ENCODE assay signal across 1 cellular context in genomic region chr21:36319767-36320420, GRCh38.
TF ChIP-seq lines count a peak whose summit lies in the region.

TSS of gene MORC3 (plus strand) at chr21:36320197. CDS start at chr21:36320265, 68 bp downstream.

TF ChIP-seq in HepG2, 621 proteins besides CTCF, POLR2A, EP300 and RAD21 (continued from another document):
- TF ChIP-seq, protein P1, sequence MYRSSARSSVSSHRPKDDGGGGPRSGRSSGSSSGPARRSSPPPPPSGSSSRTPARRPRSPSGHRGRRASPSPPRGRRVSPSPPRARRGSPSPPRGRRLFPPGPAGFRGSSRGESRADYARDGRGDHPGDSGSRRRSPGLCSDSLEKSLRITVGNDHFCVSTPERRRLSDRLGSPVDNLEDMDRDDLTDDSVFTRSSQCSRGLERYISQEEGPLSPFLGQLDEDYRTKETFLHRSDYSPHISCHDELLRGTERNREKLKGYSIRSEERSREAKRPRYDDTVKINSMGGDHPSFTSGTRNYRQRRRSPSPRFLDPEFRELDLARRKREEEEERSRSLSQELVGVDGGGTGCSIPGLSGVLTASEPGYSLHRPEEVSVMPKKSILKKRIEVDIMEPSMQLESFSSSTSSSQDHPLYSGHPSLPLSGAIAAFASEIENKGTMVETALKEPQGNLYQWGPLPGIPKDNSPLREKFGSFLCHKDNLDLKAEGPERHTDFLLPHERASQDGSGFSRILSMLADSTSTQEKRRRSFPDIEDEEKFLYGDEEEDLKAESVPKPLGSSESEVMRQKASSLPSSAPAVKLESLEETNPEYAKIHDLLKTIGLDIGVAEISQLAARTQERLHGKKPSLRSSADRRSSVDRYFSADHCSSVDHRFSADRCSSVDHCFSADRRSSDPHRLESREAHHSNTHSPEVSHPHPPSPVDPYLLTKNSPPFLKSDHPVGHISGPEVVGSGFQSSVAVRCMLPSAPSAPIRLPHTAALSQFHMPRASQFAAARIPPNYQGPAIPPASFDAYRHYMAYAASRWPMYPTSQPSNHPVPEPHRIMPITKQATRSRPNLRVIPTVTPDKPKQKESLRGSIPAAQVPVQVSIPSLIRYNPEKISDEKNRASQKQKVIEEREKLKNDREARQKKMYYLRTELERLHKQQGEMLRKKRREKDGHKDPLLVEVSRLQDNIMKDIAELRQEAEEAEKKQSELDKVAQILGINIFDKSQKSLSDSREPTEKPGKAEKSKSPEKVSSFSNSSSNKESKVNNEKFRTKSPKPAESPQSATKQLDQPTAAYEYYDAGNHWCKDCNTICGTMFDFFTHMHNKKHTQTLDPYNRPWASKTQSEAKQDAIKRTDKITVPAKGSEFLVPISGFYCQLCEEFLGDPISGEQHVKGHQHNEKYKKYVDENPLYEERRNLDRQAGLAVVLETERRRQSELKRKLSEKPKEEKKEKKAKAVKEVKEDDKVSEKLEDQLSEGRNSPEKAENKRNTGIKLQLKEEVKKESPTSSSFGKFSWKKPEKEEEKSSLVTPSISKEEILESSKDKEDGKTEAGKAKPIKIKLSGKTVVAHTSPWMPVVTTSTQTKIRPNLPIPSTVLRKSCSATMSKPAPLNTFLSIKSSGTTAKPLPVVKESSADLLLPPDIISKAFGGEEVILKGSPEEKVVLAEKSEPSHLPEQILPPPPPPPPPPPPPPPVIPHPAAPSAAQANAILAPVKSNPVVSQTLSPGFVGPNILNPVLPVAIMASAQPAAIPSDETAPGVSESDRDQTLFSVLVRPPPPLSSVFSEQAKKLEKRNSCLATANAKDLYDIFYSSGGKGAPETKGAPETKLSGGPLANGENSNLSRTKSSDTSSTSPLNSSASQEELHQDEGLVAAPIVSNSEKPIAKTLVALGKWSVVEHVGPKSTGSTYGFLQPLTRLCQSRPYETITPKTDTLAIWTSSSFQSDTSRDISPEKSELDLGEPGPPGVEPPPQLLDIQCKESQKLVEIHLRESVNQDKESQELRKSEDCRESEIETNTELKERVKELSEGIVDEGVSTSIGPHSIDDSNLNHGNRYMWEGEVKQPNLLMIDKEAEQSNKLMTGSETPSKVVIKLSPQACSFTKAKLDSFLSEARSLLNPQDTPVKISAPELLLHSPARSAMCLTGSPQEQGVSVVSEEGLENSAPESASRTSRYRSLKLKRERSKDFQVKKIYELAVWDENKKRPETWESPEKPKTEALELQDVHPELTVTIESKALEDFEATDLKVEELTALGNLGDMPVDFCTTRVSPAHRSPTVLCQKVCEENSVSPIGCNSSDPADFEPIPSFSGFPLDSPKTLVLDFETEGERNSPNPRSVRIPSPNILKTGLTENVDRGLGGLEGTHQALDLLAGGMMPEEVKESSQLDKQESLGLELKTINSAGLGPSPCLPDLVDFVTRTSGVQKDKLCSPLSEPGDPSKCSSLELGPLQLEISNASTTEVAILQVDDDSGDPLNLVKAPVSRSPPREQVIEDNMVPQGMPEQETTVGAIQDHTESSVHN (CRISPR knock-in tag; IDR thresholded peaks at IDR 0.05) = no peak
- TF ChIP-seq ATF7 (IDR thresholded peaks at IDR 0.05) (no peak), ATF7 (CRISPR knock-in tag; IDR thresholded peaks at IDR 0.05) (no peak), EED (CRISPR knock-in tag; IDR thresholded peaks at IDR 0.05) (peak; percentile 79; the same call in 1 of the 2 replicates), ZSCAN29 (CRISPR knock-in tag; conservative IDR thresholded peaks at IDR 0.05) (0 out of 2 replicates have a peak, but pooled peaks have one; percentile 33), ZNF407 (CRISPR knock-in tag; IDR thresholded peaks at IDR 0.05; ENCODE audit: not compliant biosample characterization) (peak; percentile 14), ZNF556 (CRISPR knock-in tag; IDR thresholded peaks at IDR 0.05; ENCODE audit: borderline replicate concordance) (0 out of 2 replicates have a peak, but pooled peaks have one; percentile 23), ZNF260 (CRISPR knock-in tag; IDR thresholded peaks at IDR 0.05; ENCODE audit: borderline replicate concordance, low read depth) (no peak), GATA4 (IDR thresholded peaks at IDR 0.05; ENCODE audit: borderline replicate concordance, low read depth) (peak; percentile 64; the same call in 1 of the 2 replicates), ZFP1 (CRISPR knock-in tag; IDR thresholded peaks at IDR 0.05) (0 out of 2 replicates have a peak, but pooled peaks have one; percentile 22), PPARG (CRISPR knock-in tag; conservative IDR thresholded peaks at IDR 0.05) (peak; percentile 16; the same call in 1 of the 2 replicates), ONECUT2 (CRISPR knock-in tag; IDR thresholded peaks at IDR 0.05) (no peak), HCFC1 (IDR thresholded peaks at IDR 0.05; ENCODE audit: low read depth, low read length) (peak; percentile 57), ZNF569 (CRISPR knock-in tag; IDR thresholded peaks at IDR 0.05; ENCODE audit: borderline replicate concordance) (0 out of 2 replicates have a peak, but pooled peaks have one; percentile 63), NFYC (CRISPR knock-in tag; IDR thresholded peaks at IDR 0.05) (peak; percentile 39)
- TF ChIP-seq, protein P2, sequence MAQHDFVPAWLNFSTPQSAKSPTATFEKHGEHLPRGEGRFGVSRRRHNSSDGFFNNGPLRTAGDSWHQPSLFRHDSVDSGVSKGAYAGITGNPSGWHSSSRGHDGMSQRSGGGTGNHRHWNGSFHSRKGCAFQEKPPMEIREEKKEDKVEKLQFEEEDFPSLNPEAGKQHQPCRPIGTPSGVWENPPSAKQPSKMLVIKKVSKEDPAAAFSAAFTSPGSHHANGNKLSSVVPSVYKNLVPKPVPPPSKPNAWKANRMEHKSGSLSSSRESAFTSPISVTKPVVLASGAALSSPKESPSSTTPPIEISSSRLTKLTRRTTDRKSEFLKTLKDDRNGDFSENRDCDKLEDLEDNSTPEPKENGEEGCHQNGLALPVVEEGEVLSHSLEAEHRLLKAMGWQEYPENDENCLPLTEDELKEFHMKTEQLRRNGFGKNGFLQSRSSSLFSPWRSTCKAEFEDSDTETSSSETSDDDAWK (CRISPR knock-in tag; IDR thresholded peaks at IDR 0.05) = no peak
- TF ChIP-seq, protein P3, sequence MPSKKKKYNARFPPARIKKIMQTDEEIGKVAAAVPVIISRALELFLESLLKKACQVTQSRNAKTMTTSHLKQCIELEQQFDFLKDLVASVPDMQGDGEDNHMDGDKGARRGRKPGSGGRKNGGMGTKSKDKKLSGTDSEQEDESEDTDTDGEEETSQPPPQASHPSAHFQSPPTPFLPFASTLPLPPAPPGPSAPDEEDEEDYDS (CRISPR knock-in tag; IDR thresholded peaks at IDR 0.05) = peak; percentile 78
- TF ChIP-seq, protein P4, sequence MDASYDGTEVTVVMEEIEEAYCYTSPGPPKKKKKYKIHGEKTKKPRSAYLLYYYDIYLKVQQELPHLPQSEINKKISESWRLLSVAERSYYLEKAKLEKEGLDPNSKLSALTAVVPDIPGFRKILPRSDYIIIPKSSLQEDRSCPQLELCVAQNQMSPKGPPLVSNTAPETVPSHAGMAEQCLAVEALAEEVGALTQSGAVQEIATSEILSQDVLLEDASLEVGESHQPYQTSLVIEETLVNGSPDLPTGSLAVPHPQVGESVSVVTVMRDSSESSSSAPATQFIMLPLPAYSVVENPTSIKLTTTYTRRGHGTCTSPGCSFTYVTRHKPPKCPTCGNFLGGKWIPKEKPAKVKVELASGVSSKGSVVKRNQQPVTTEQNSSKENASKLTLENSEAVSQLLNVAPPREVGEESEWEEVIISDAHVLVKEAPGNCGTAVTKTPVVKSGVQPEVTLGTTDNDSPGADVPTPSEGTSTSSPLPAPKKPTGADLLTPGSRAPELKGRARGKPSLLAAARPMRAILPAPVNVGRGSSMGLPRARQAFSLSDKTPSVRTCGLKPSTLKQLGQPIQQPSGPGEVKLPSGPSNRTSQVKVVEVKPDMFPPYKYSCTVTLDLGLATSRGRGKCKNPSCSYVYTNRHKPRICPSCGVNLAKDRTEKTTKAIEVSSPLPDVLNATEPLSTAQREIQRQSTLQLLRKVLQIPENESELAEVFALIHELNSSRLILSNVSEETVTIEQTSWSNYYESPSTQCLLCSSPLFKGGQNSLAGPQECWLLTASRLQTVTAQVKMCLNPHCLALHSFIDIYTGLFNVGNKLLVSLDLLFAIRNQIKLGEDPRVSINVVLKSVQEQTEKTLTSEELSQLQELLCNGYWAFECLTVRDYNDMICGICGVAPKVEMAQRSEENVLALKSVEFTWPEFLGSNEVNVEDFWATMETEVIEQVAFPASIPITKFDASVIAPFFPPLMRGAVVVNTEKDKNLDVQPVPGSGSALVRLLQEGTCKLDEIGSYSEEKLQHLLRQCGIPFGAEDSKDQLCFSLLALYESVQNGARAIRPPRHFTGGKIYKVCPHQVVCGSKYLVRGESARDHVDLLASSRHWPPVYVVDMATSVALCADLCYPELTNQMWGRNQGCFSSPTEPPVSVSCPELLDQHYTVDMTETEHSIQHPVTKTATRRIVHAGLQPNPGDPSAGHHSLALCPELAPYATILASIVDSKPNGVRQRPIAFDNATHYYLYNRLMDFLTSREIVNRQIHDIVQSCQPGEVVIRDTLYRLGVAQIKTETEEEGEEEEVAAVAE (CRISPR knock-in tag; IDR thresholded peaks at IDR 0.05; ENCODE audit: borderline replicate concordance) = 0 out of 2 replicates have a peak, but pooled peaks have one; percentile 39
